33 cellular contexts compared by ENCODE assay signal in genomic region chr11:97956904-97957303, GRCh38.
"Had no signal": no experiment of that assay in that cellular context is flagged by ENCODE, and none has a peak within 500 bp of the region (broad histone marks: within the 10 kb centered on the region; RNA-seq: fewer than 3 reads in every experiment).

No MANE protein-coding gene starts in this region.

- ATAC-seq: activated naive CD8-positive, alpha-beta T cell treated with anti-CD3 and anti-CD28 coated beads, Interleukin-2, amount 50 U/mL, for 24 hours; activated T-cell treated with anti-CD3 and anti-CD28 coated beads, Interleukin-2, amount 50 U/mL, for 4 hours; activated T-helper 17 cell treated with anti-CD3 and anti-CD28 coated beads, Interleukin-2, amount 50 U/mL, for 72 hours; body of pancreas; effector memory CD8-positive, alpha-beta T cell; gastroesophageal sphincter; heart right ventricle had no signal

- H3K9me3 Mint-ChIP-seq: activated CD4-positive, alpha-beta memory T cell treated with anti-CD3 and anti-CD28 coated beads, Interleukin-2, amount 10 ng/mL, durations not matched to agents 7 days and 5 days; activated CD4-positive, alpha-beta T cell treated with anti-CD3 and anti-CD28 coated beads, Interleukin-2, amount 10 ng/mL, durations not matched to agents 7 days and 5 days; activated naive CD8-positive, alpha-beta T cell treated with anti-CD3 and anti-CD28 coated beads for 36 hours had no signal

- H3K27ac Mint-ChIP-seq: activated CD4-positive, alpha-beta memory T cell treated with anti-CD3 and anti-CD28 coated beads, Interleukin-2, amount 10 ng/mL, durations not matched to agents 7 days and 5 days; activated CD4-positive, alpha-beta T cell treated with anti-CD3 and anti-CD28 coated beads, Interleukin-2, amount 10 ng/mL, durations not matched to agents 7 days and 5 days; activated naive CD4-positive, alpha-beta T cell treated with anti-CD3 and anti-CD28 coated beads, Interleukin-2, amount 50 U/mL, for 24 hours; activated naive CD8-positive, alpha-beta T cell treated with anti-CD3 and anti-CD28 coated beads for 36 hours; activated naive CD8-positive, alpha-beta T cell treated with anti-CD3 and anti-CD28 coated beads, Interleukin-2, amount 50 U/mL, for 24 hours; activated T-helper 17 cell treated with anti-CD3 and anti-CD28 coated beads, Interleukin-2, amount 50 U/mL, for 72 hours; effector memory CD8-positive, alpha-beta T cell had no signal

- DNase-seq: activated CD4-positive, alpha-beta memory T cell treated with anti-CD3 and anti-CD28 coated beads, Interleukin-2, amount 10 ng/mL, durations not matched to agents 7 days and 5 days; activated CD4-positive, alpha-beta T cell treated with anti-CD3 and anti-CD28 coated beads for 4 hours; activated CD4-positive, alpha-beta T cell treated with anti-CD3 and anti-CD28 coated beads, Interleukin-2, amount 10 ng/mL, durations not matched to agents 7 days and 5 days; activated CD4-positive, alpha-beta T cell treated with anti-CD3 and anti-CD28 coated beads, Interleukin-2, amount 50 U/mL, for 4 hours; activated CD4-positive, CD25-positive, alpha-beta regulatory T cell; activated CD4-positive, CD25-positive, alpha-beta regulatory T cell treated with anti-CD3 and anti-CD28 coated beads, Interleukin-2, amount 50 U/mL, for 72 hours; activated CD8-positive, alpha-beta memory T cell treated with anti-CD3 and anti-CD28 coated beads, Interleukin-2, amount 50 U/mL, for 48 hours; activated effector memory CD4-positive, alpha-beta T cell treated with Interleukin-2 at 50 U/mL for 16 hours; activated gamma-delta T cell treated with Interleukin-2 at 50 U/mL for 16 hours; activated naive CD4-positive, alpha-beta T cell treated with Interleukin-2 at 50 U/mL for 16 hours; activated naive CD8-positive, alpha-beta T cell treated with anti-CD3 and anti-CD28 coated beads for 36 hours; activated naive CD8-positive, alpha-beta T cell treated with anti-CD3 and anti-CD28 coated beads, Interleukin-2, amount 50 U/mL, for 24 hours; activated T-cell treated with anti-CD3 and anti-CD28 coated beads for 4 hours; activated T-cell treated with anti-CD3 and anti-CD28 coated beads, Interleukin-2, amount 50 U/mL, for 4 hours; adrenal gland; amygdala; aorta; body of pancreas; caudate nucleus; cortex of kidney; dermis blood vessel endothelial cell; effector CD4-positive, alpha-beta T cell; effector memory CD8-positive, alpha-beta T cell; esophagus squamous epithelium; foreskin melanocyte; heart right ventricle; T-helper 1 cell; T-helper 2 cell had no signal

- H3K4me1 Mint-ChIP-seq: activated CD4-positive, alpha-beta memory T cell treated with anti-CD3 and anti-CD28 coated beads, Interleukin-2, amount 10 ng/mL, durations not matched to agents 7 days and 5 days; activated CD4-positive, alpha-beta T cell treated with anti-CD3 and anti-CD28 coated beads, Interleukin-2, amount 10 ng/mL, durations not matched to agents 7 days and 5 days; activated naive CD4-positive, alpha-beta T cell treated with anti-CD3 and anti-CD28 coated beads, Interleukin-2, amount 50 U/mL, for 24 hours; activated naive CD8-positive, alpha-beta T cell treated with anti-CD3 and anti-CD28 coated beads for 36 hours; activated naive CD8-positive, alpha-beta T cell treated with anti-CD3 and anti-CD28 coated beads, Interleukin-2, amount 50 U/mL, for 24 hours; activated T-helper 17 cell treated with anti-CD3 and anti-CD28 coated beads, Interleukin-2, amount 50 U/mL, for 72 hours had no signal

- H3K27ac ChIP-seq: adrenal gland, body of pancreas, epithelial cell of prostate, esophagus squamous epithelium, gastroesophageal sphincter, heart right ventricle had no signal

- H3K36me3 ChIP-seq: adrenal gland, esophagus squamous epithelium, gastroesophageal sphincter, heart right ventricle had no signal

- H3K4me3 ChIP-seq: adrenal gland, body of pancreas, esophagus squamous epithelium, gastroesophageal sphincter, heart right ventricle had no signal

- H3K4me1 ChIP-seq: adrenal gland, body of pancreas, esophagus squamous epithelium, gastroesophageal sphincter, heart right ventricle had no signal

- H3K36me3 Mint-ChIP-seq: activated naive CD4-positive, alpha-beta T cell treated with anti-CD3 and anti-CD28 coated beads, Interleukin-2, amount 50 U/mL, for 24 hours; activated naive CD8-positive, alpha-beta T cell treated with anti-CD3 and anti-CD28 coated beads for 36 hours had no signal

- H3K9me3 ChIP-seq: adrenal gland, body of pancreas, esophagus squamous epithelium, gastroesophageal sphincter had no signal

- FAIRE-seq: colon had no signal

- H3K4me3 Mint-ChIP-seq: activated CD4-positive, alpha-beta memory T cell treated with anti-CD3 and anti-CD28 coated beads, Interleukin-2, amount 10 ng/mL, durations not matched to agents 7 days and 5 days; activated CD4-positive, alpha-beta T cell treated with anti-CD3 and anti-CD28 coated beads, Interleukin-2, amount 10 ng/mL, durations not matched to agents 7 days and 5 days; activated naive CD4-positive, alpha-beta T cell treated with anti-CD3 and anti-CD28 coated beads, Interleukin-2, amount 50 U/mL, for 24 hours; activated naive CD8-positive, alpha-beta T cell treated with anti-CD3 and anti-CD28 coated beads for 36 hours; activated naive CD8-positive, alpha-beta T cell treated with anti-CD3 and anti-CD28 coated beads, Interleukin-2, amount 50 U/mL, for 24 hours; activated T-cell treated with anti-CD3 and anti-CD28 coated beads, Interleukin-2, amount 50 U/mL, for 4 hours; activated T-helper 17 cell treated with anti-CD3 and anti-CD28 coated beads, Interleukin-2, amount 50 U/mL, for 72 hours; effector memory CD8-positive, alpha-beta T cell had no signal

- H3K27me3 Mint-ChIP-seq: activated CD4-positive, alpha-beta memory T cell treated with anti-CD3 and anti-CD28 coated beads, Interleukin-2, amount 10 ng/mL, durations not matched to agents 7 days and 5 days; activated CD4-positive, alpha-beta T cell treated with anti-CD3 and anti-CD28 coated beads, Interleukin-2, amount 10 ng/mL, durations not matched to agents 7 days and 5 days; activated naive CD4-positive, alpha-beta T cell treated with anti-CD3 and anti-CD28 coated beads, Interleukin-2, amount 50 U/mL, for 24 hours; activated naive CD8-positive, alpha-beta T cell treated with anti-CD3 and anti-CD28 coated beads for 36 hours; activated naive CD8-positive, alpha-beta T cell treated with anti-CD3 and anti-CD28 coated beads, Interleukin-2, amount 50 U/mL, for 24 hours; activated T-helper 17 cell treated with anti-CD3 and anti-CD28 coated beads, Interleukin-2, amount 50 U/mL, for 72 hours; effector memory CD8-positive, alpha-beta T cell had no signal

- H3K27me3 ChIP-seq: adrenal gland, body of pancreas, esophagus squamous epithelium, gastroesophageal sphincter, heart right ventricle had no signal
